ENCODE assay signal across 8 cellular contexts in genomic region chr9:26656003-26656940, GRCh38.
DNase-seq lines count a peak whose midpoint lies in the region; ATAC-seq and TF ChIP-seq lines count a peak whose summit lies in the region.

No MANE protein-coding gene starts in this region.

- no peak overlapping the region for H3K56ac ChIP-seq in IMR-90 (ENCODE audit: extremely low read depth, insufficient read depth, low read length)

- no peak overlapping the region for H3K14ac ChIP-seq in IMR-90 (replicated peaks; ENCODE audit: low read depth, low read length)

- CTCF ChIA-PET in IMR-90 (lab: Yijun Ruan, JAX), result interaction anchor here (0.6 to 1.3 kb wide), 3 partner anchors 10 to 323 kb away, joined by 3 read pairs; no protein-coding TSS in a partner anchor
- CTCF ChIA-PET in WTC11 (lab: Charles Lee), result interaction anchor here (0.6 to 2.6 kb wide), 14 partner anchors 10 to 256 kb away, joined by 3 to 43 read pairs (median 3); no protein-coding TSS in a partner anchor

- no peak overlapping the region for H3K23ac ChIP-seq in IMR-90 (ENCODE audit: low read depth, low read length)

- no peak overlapping the region for H3K18ac ChIP-seq in IMR-90 (ENCODE audit: low read depth, low read length)

- intact Hi-C loops in IMR-90 (cut with micrococcal nuclease), result loop anchor here (1.0 kb wide), 1 partner anchor 692 kb away; no protein-coding TSS in a partner anchor
- intact Hi-C loops in left lung (cut with DNase I), result no loop called here

- no peak overlapping the region for H2AK9ac ChIP-seq in IMR-90 (replicated peaks; ENCODE audit: low read depth, low read length, poor library complexity)

- in situ Hi-C loops in IMR-90 (cut with MboI; ENCODE audit: low sequenced_read_pairs), result no loop called here

- no peaks in the 10 kb centered on the region for H3K9me1 ChIP-seq in IMR-90 (ENCODE audit: insufficient read depth, low read length)

- no peak overlapping the region for H3K27ac Mint-ChIP-seq in WTC11
- no peak overlapping the region for H3K27ac Mint-ChIP-seq in stimulated activated naive CD8-positive, alpha-beta T cell treated with anti-CD3 and anti-CD28 coated beads, Interleukin-15, amount 100 ng/mL, for 72 hours

- POLR2A ChIA-PET in IMR-90 (lab: Charles Lee; ENCODE audit: unreplicated experiment) (no interaction called here), WTC11 (lab: Charles Lee) (no interaction called here)

- H4K5ac ChIP-seq in IMR-90 (ENCODE audit: low read depth, low read length), result no peak overlapping the region

- no peaks in the 10 kb centered on the region for H3K9me3 ChIP-seq in IMR-90 (ENCODE audit: control insufficient read depth, insufficient read depth, low read length)
- H3K9me3 ChIP-seq in left lung, result no peaks in the 10 kb centered on the region

- H2AK5ac ChIP-seq in IMR-90 (ENCODE audit: low read depth, low read length), result no peak overlapping the region

- no peak overlapping the region for H3K4me3 ChIP-seq in IMR-90 (ENCODE audit: insufficient read depth, low read depth, low read length)
- no peak overlapping the region for H3K4me3 ChIP-seq in left lung

- no peak for TF ChIP-seq POLR2A in IMR-90 (IDR thresholded peaks at IDR 0.05; ENCODE audit: low read depth, low read length)

- H3K9ac ChIP-seq in IMR-90 (ENCODE audit: low read depth, low read length), result no peak overlapping the region

- TF ChIP-seq CTCF in IMR-90 (conservative IDR thresholded peaks at IDR 0.05; ENCODE audit: low read depth, low read length) (peak; percentile 32), WTC11 (IDR thresholded peaks at IDR 0.05) (peak; percentile 32; the same call in 1 of the 2 replicates), left lung (IDR thresholded peaks at IDR 0.05) (peak in 1 of 2 donors; percentile 22)

- TF ChIP-seq RAD21 in IMR-90 (IDR thresholded peaks at IDR 0.05; ENCODE audit: low read length), result peak; percentile 33

- H3K4me1 ChIP-seq in IMR-90 (ENCODE audit: control insufficient read depth, insufficient read depth, low read length) (no peaks in the 10 kb centered on the region), left lung (no peaks in the 10 kb centered on the region)

- H3K36me3 Mint-ChIP-seq in WTC11, result no peaks in the 10 kb centered on the region

- no peaks in the 10 kb centered on the region for H4K20me1 ChIP-seq in IMR-90 (ENCODE audit: insufficient read depth, low read length)

- no peaks in the 10 kb centered on the region for H3K27me3 Mint-ChIP-seq in WTC11 (ENCODE audit: low read depth)
- no peaks in the 10 kb centered on the region for H3K27me3 Mint-ChIP-seq in stimulated activated naive CD8-positive, alpha-beta T cell treated with anti-CD3 and anti-CD28 coated beads, Interleukin-15, amount 100 ng/mL, for 72 hours

- peak overlapping the region; percentile 78; the same call in 1 of the 2 replicates for H3K4me2 ChIP-seq in IMR-90 (ENCODE audit: low read depth, low read length)

- no peaks in the 10 kb centered on the region for H3K36me3 ChIP-seq in IMR-90 (ENCODE audit: control insufficient read depth, insufficient read depth, low read length)
- no peaks in the 10 kb centered on the region for H3K36me3 ChIP-seq in left lung

- H2BK20ac ChIP-seq in IMR-90 (ENCODE audit: low read depth, low read length), result no peak overlapping the region

- H4K91ac ChIP-seq in IMR-90 (ENCODE audit: insufficient read depth, low read depth, low read length), result no peak overlapping the region

- H2BK5ac ChIP-seq in IMR-90 (ENCODE audit: low read depth, low read length, poor library complexity, severe bottlenecking), result no peak overlapping the region

- no peak overlapping the region for H4K8ac ChIP-seq in IMR-90 (ENCODE audit: low read depth in 2 of 2, low read length in 2 of 2)

- H2BK15ac ChIP-seq in IMR-90 (ENCODE audit: low read depth, low read length), result no peak overlapping the region

- DNase-seq in ELR (ENCODE audit: low read depth), result peak; percentile 16
- peak; percentile 15 for DNase-seq in IMR-90
- peak; percentile 56 for DNase-seq in WTC11 (ENCODE audit: low spot score)
- DNase-seq in left lung, result no peak
- no peak for DNase-seq in DMS79 (lab: John Stamatoyannopoulos, UW)
- no peak for DNase-seq in stimulated activated naive CD8-positive, alpha-beta T cell treated with anti-CD3 and anti-CD28 coated beads, Interleukin-15, amount 100 ng/mL, for 72 hours
- no peak for DNase-seq in activated CD4-positive, alpha-beta T cell treated with anti-CD3 and anti-CD28 coated beads, Interleukin-2, amount 50 U/mL, for 4 hours
- no peak for DNase-seq in NCI-H1436 treated with DMSO at 0.1 percent for 48 hours (lab: John Stamatoyannopoulos, UW)

- no CpG with 5 or more reads among the region's 14 CpGs for WGBS in IMR-90 (ENCODE audit: extremely low coverage in 2 of 2, insufficient read length in 1 of 2), 2 experiments

- dilution Hi-C loops in IMR-90 (cut with HindIII; ENCODE audit: low sequenced_read_pairs, unreplicated experiment), result no loop called here

- H3K27me3 ChIP-seq in IMR-90 (ENCODE audit: control insufficient read depth, insufficient read depth, low read length) (no peaks in the 10 kb centered on the region), left lung (no peaks in the 10 kb centered on the region)

- H3K9me3 Mint-ChIP-seq in WTC11, result peaks cover 8% of the 10 kb centered on the region
- H3K9me3 Mint-ChIP-seq in stimulated activated naive CD8-positive, alpha-beta T cell treated with anti-CD3 and anti-CD28 coated beads, Interleukin-15, amount 100 ng/mL, for 72 hours, result peaks cover 6 to 7% of the 10 kb centered on the region in 2 donors

- H3K27ac ChIP-seq in IMR-90 (ENCODE audit: insufficient read depth, low read length), result no peak overlapping the region
- no peak overlapping the region for H3K27ac ChIP-seq in left lung

- no peak overlapping the region for H2BK120ac ChIP-seq in IMR-90 (ENCODE audit: low read depth, low read length)

- no peaks in the 10 kb centered on the region for H3K79me1 ChIP-seq in IMR-90 (ENCODE audit: low read depth in 1 of 2, low read length in 2 of 2)

- peaks cover 6% of the 10 kb centered on the region for H3K4me1 Mint-ChIP-seq in WTC11
- no peaks in the 10 kb centered on the region for H3K4me1 Mint-ChIP-seq in stimulated activated naive CD8-positive, alpha-beta T cell treated with anti-CD3 and anti-CD28 coated beads, Interleukin-15, amount 100 ng/mL, for 72 hours

- no TSS peak for BruUV-seq in IMR-90 (replicated peaks; lab: Mats Ljungman, UMichigan)

- H3K4ac ChIP-seq in IMR-90 (ENCODE audit: low read depth, low read length), result no peak overlapping the region

- H2AFZ ChIP-seq in IMR-90 (replicated peaks; ENCODE audit: low read length, poor library complexity), result no peak overlapping the region

- ATAC-seq in IMR-90 (ENCODE audit: low read depth) (peak; percentile 66), WTC11 (peak; percentile 96), left lung (peak; percentile 60)
- no peak for ATAC-seq in stimulated activated naive CD8-positive, alpha-beta T cell treated with anti-CD3 and anti-CD28 coated beads, Interleukin-15, amount 100 ng/mL, for 72 hours

- H3K4me3 Mint-ChIP-seq in WTC11, result no peak overlapping the region; the same call in 1 of the 2 replicates
- H3K4me3 Mint-ChIP-seq in stimulated activated naive CD8-positive, alpha-beta T cell treated with anti-CD3 and anti-CD28 coated beads, Interleukin-15, amount 100 ng/mL, for 72 hours, result no peak overlapping the region

TF ChIP-seq in IMR-90, 13 proteins besides CTCF, POLR2A, EP300 and RAD21:
- TF ChIP-seq MAFK (IDR thresholded peaks at IDR 0.05; ENCODE audit: low read depth, low read length) (no peak), CEBPB (IDR thresholded peaks at IDR 0.05; ENCODE audit: low read depth, low read length) (no peak), SMC3 (IDR thresholded peaks at IDR 0.05; ENCODE audit: low read depth, low read length) (peak; percentile 26; the same call in 1 of the 2 replicates)
TF ChIP-seq in IMR-90: peak in this region for 1.

TF ChIP-seq in WTC11, 78 proteins besides CTCF, POLR2A, EP300 and RAD21 (continues in another document):
- TF ChIP-seq, protein P1, sequence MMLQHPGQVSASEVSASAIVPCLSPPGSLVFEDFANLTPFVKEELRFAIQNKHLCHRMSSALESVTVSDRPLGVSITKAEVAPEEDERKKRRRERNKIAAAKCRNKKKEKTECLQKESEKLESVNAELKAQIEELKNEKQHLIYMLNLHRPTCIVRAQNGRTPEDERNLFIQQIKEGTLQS (CRISPR knock-in tag; conservative IDR thresholded peaks at IDR 0.05), result no peak
- TF ChIP-seq, protein P2, sequence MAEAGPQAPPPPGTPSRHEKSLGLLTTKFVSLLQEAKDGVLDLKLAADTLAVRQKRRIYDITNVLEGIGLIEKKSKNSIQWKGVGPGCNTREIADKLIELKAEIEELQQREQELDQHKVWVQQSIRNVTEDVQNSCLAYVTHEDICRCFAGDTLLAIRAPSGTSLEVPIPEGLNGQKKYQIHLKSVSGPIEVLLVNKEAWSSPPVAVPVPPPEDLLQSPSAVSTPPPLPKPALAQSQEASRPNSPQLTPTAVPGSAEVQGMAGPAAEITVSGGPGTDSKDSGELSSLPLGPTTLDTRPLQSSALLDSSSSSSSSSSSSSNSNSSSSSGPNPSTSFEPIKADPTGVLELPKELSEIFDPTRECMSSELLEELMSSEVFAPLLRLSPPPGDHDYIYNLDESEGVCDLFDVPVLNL (CRISPR knock-in tag; IDR thresholded peaks at IDR 0.05; ENCODE audit: borderline replicate concordance, low read depth), result no peak
- TF ChIP-seq GABPB1 (CRISPR knock-in tag; IDR thresholded peaks at IDR 0.05), result no peak
- no peak for TF ChIP-seq ZNF396 (CRISPR knock-in tag; IDR thresholded peaks at IDR 0.05; ENCODE audit: borderline replicate concordance)
- TF ChIP-seq TEAD4 (CRISPR knock-in tag; IDR thresholded peaks at IDR 0.05), result no peak
- TF ChIP-seq PRRX2 (CRISPR knock-in tag; IDR thresholded peaks at IDR 0.05), result no peak
- no peak for TF ChIP-seq E2F1 (CRISPR knock-in tag; IDR thresholded peaks at IDR 0.05)

Comparison
In these comparisons a context has a peak if more than half of its experiments do, and no peak if none do; other contexts are left out.
1. DNase-seq: peak in ELR (single experiment), IMR-90 (single experiment) and WTC11 (single experiment); none in left lung (0 of 2), DMS79 (single experiment), stimulated activated naive CD8-positive, alpha-beta T cell treated with anti-CD3 and anti-CD28 coated beads, Interleukin-15, amount 100 ng/mL, for 72 hours (0 of 2), activated CD4-positive, alpha-beta T cell treated with anti-CD3 and anti-CD28 coated beads, Interleukin-2, amount 50 U/mL, for 4 hours (0 of 2) and NCI-H1436 treated with DMSO at 0.1 percent for 48 hours (single experiment).